ENCODE assay signal across 8 cellular contexts in genomic region chr1:11979453-11979817, GRCh38. TPM values are rescaled to one million over a fixed set of nuclear protein-coding genes. Genes with fewer than 3 reads are reported as not detected.
DNase-seq lines count a peak whose midpoint lies in the region; ATAC-seq, FAIRE-seq and TF ChIP-seq lines count a peak whose summit lies in the region.

No MANE protein-coding gene starts in this region.

- no peak for DNase-seq in body of pancreas
- DNase-seq in HepG2 (ENCODE audit: low spot score), result no peak
- DNase-seq in transverse colon, result no peak
- DNase-seq in medulla oblongata (ENCODE audit: extremely low spot score), result no peak

- intact Hi-C loops in body of pancreas (cut with DNase I) (no loop called here), HepG2 (cut with micrococcal nuclease; ENCODE audit: unreplicated experiment) (loop anchor here (1.0 kb wide), 1 partner anchor 12 kb away; no protein-coding TSS in a partner anchor), transverse colon (cut with DNase I; ENCODE audit: low total_unique reads) (no loop called here)

- H3K4me2 ChIP-seq in HepG2 (ENCODE audit: low read depth, low read length), result peak overlapping the region; percentile 95

- TF ChIP-seq EP300 in HepG2 (IDR thresholded peaks at IDR 0.05; ENCODE audit: low read depth in 2 of 2, low read length in 2 of 2) (no peak), HepG2 (CRISPR knock-in tag; IDR thresholded peaks at IDR 0.05; ENCODE audit: borderline replicate concordance) (no peak), transverse colon (IDR thresholded peaks at IDR 0.05; ENCODE audit: low read depth) (no peak)

- FAIRE-seq in HepG2 (lab: Jason Lieb, UNC), result no peak

- POLR2A ChIA-PET in HepG2 (lab: Yijun Ruan, JAX), result interaction anchor here (0.7 to 3.8 kb wide), 18 partner anchors 10 to 639 kb away, joined by 3 to 107 read pairs (median 7); partner anchors contain the start of genes CLCN6, KIAA2013, MIIP and MTHFR

- CTCF ChIA-PET in HepG2 (lab: Yijun Ruan, JAX; ENCODE audit: low intra/inter-chr PET ratio, low total read pairs), result no interaction called here

- WGBS in body of pancreas, 2 donors, result 44 to 50% methylated on average over 17 of the region's 17 CpGs
- WGBS in HepG2 (ENCODE audit: low lambda C conversion rate), result 6% methylated on average over 15 of the region's 17 CpGs
- 65 to 82% methylated on average over 7 to 17 of the region's 17 CpGs for WGBS in transverse colon (ENCODE audit: low coverage in 1 of 2), 2 donors

- in situ Hi-C loops in HepG2 (cut with HindIII; ENCODE audit: extremely low pct_ligation_motif_present, low pct_unique_long_range_greater_than_20kb), result no loop called here
- in situ Hi-C loops in transverse colon (cut with MboI; ENCODE audit: low pct_ligation_motif_present in 1 of 4, low pct_unique_long_range_greater_than_20kb in 1 of 4, low sequenced_read_pairs in 3 of 4), result no loop called here

- H3K4me3 ChIP-seq in ACC112 (ENCODE audit: low read depth, low read length) (peak overlapping the region; percentile 82), HUES48 (ENCODE audit: low read depth, low read length) (peak overlapping the region; percentile 52), body of pancreas (no peak overlapping the region), HepG2 (replicated peaks in 1 of 3; ENCODE audit: insufficient read depth in 1 of 3, low read depth in 2 of 3, low read length in 3 of 3) (peak overlapping the region; percentile 91 to 98 (median 97)), transverse colon (peak overlapping the region in 3 of 4 donors; percentile 73 to 95 (median 94))

- H4K20me1 ChIP-seq in HepG2 (ENCODE audit: insufficient read depth, low read length), result no peaks in the 10 kb centered on the region; the same call in 1 of the 2 replicates

- TF ChIP-seq POLR2A in body of pancreas (IDR thresholded peaks at IDR 0.05) (no peak), HepG2 (IDR thresholded peaks at IDR 0.05; ENCODE audit: insufficient read depth in 1 of 2, low read depth in 2 of 2, low read length in 2 of 2) (no peak), transverse colon (IDR thresholded peaks at IDR 0.05) (peak; percentile 3)

- peak overlapping the region; percentile 76 for H2AFZ ChIP-seq in ACC112 (ENCODE audit: low read length, unreplicated experiment)
- no peak overlapping the region for H2AFZ ChIP-seq in HepG2 (ENCODE audit: low read length)

- H3K9ac ChIP-seq in HUES48 (ENCODE audit: low read depth, low read length), result peak overlapping the region; percentile 8; the same call in 1 of the 2 replicates
- H3K9ac ChIP-seq in HepG2 (ENCODE audit: insufficient read depth, low read depth, low read length), result peak overlapping the region; percentile 68

- H3K79me2 ChIP-seq in ACC112 (ENCODE audit: control insufficient read depth, insufficient read depth, low read length, unreplicated experiment) (peaks cover 36% of the 10 kb centered on the region), HepG2 (ENCODE audit: insufficient read depth, low read length) (peaks cover 38% of the 10 kb centered on the region)

- peaks cover 32% of the 10 kb centered on the region for H3K4me1 ChIP-seq in ACC112 (ENCODE audit: control insufficient read depth, insufficient read depth, low read length, unreplicated experiment)
- peaks cover 9% of the 10 kb centered on the region; the same call in 1 of the 2 replicates for H3K4me1 ChIP-seq in HUES48 (ENCODE audit: control insufficient read depth, insufficient read depth, low read length)
- H3K4me1 ChIP-seq in body of pancreas, result peaks cover 27% of the 10 kb centered on the region
- H3K4me1 ChIP-seq in HepG2 (ENCODE audit: insufficient read depth, low read length), result peaks cover 50% of the 10 kb centered on the region
- peaks cover 22 to 48% (median 38%) of the 10 kb centered on the region in 4 donors for H3K4me1 ChIP-seq in transverse colon

- no peaks in the 10 kb centered on the region for H3K9me3 ChIP-seq in HUES48 (ENCODE audit: control insufficient read depth, insufficient read depth, low read length)
- no peaks in the 10 kb centered on the region for H3K9me3 ChIP-seq in body of pancreas
- H3K9me3 ChIP-seq in HepG2 (ENCODE audit: low read length), result no peaks in the 10 kb centered on the region
- no peaks in the 10 kb centered on the region for H3K9me3 ChIP-seq in transverse colon

- ATAC-seq in body of pancreas, result peak; percentile 5
- peak; percentile 47 for ATAC-seq in HepG2
- ATAC-seq in GM18498 (IDR thresholded peaks at IDR 0.05; ENCODE audit: unreplicated experiment), result no peak
- ATAC-seq in HG03432 (IDR thresholded peaks at IDR 0.05; ENCODE audit: unreplicated experiment), result no peak

- H3K36me3 ChIP-seq in ACC112 (ENCODE audit: insufficient read depth, low read length), result peaks cover 4% of the 10 kb centered on the region; the same call in 1 of the 2 replicates
- H3K36me3 ChIP-seq in HUES48 (ENCODE audit: control insufficient read depth, insufficient read depth, low read length), result peaks cover 36% of the 10 kb centered on the region
- peaks cover 0 to 12% of the 10 kb centered on the region in 2 donors for H3K36me3 ChIP-seq in body of pancreas (replicated peaks in 1 of 2; ENCODE audit: insufficient read depth in 1 of 2, low read depth in 2 of 2)
- H3K36me3 ChIP-seq in HepG2 (replicated peaks in 1 of 2; ENCODE audit: control insufficient read depth in 1 of 2, insufficient read depth in 2 of 2, low read length in 2 of 2), result peaks cover 10 to 24% of the 10 kb centered on the region in 2 experiments; a peak in 4 of 5 replicates
- H3K36me3 ChIP-seq in transverse colon, result peaks cover 0 to 8% (median 2%) of the 10 kb centered on the region in 4 donors

- TF ChIP-seq CTCF in body of pancreas (IDR thresholded peaks at IDR 0.05) (no peak), HepG2 (CRISPR knock-in tag; IDR thresholded peaks at IDR 0.05) (no peak), transverse colon (IDR thresholded peaks at IDR 0.05) (no peak)

- no peak for TF ChIP-seq RAD21 in HepG2 (CRISPR knock-in tag; IDR thresholded peaks at IDR 0.05)

- H3K27ac ChIP-seq in ACC112 (ENCODE audit: low read depth, low read length) (peak overlapping the region; percentile 77), HUES48 (ENCODE audit: low read depth, low read length) (peak overlapping the region; percentile 91), body of pancreas (peak overlapping the region; percentile 77 to 96 (median 95)), HepG2 (ENCODE audit: extremely low read length, insufficient read depth, low read length) (peak overlapping the region; percentile 81), transverse colon (peak overlapping the region; percentile 96 to 97 (median 96))

- BruUV-seq in HepG2 (replicated peaks; lab: Mats Ljungman, UMichigan), result TSS peak; percentile 92

- H3K27me3 ChIP-seq in ACC112 (ENCODE audit: insufficient read depth, low read length) (no peaks in the 10 kb centered on the region), HUES48 (ENCODE audit: control insufficient read depth, insufficient read depth, low read length) (no peaks in the 10 kb centered on the region), body of pancreas (no peaks in the 10 kb centered on the region), HepG2 (ENCODE audit: control insufficient read depth in 1 of 2, insufficient read depth in 2 of 2, low read length in 2 of 2) (peaks cover 0 to 3% of the 10 kb centered on the region in 2 experiments; a peak in 1 of 5 replicates), transverse colon (no peaks in the 10 kb centered on the region)

RNA-seq across cellular contexts. Expression of gene MFN2, which starts 0.8 kb away (rescaled TPM):
- 10 to 100 TPM; 20.1 to 20.8 TPM for total RNA-seq in body of pancreas
- total RNA-seq in HepG2 (2016; rRNA removed; fragmentation: Illumina TruSeq; extraction: Trizol), result 60.9 and 76.3 TPM in 2 replicates
- 7.7 and 8.0 TPM in 2 replicates for total RNA-seq in HepG2 (2016; cell fraction: cytosol; rRNA removed; fragmentation: Illumina TruSeq; extraction: Trizol; ENCODE audit: low read depth)
- 61.5 and 70.2 TPM in 2 replicates for total RNA-seq in HepG2 (2016; cell fraction: insoluble cytoplasmic fraction; rRNA removed; fragmentation: Illumina TruSeq; extraction: Trizol)
- 31.8 and 32.8 TPM in 2 replicates for total RNA-seq in HepG2 (2016; cell fraction: membrane; rRNA removed; fragmentation: Illumina TruSeq; extraction: Trizol)
- 38.7 and 39.7 TPM in 2 replicates for total RNA-seq in HepG2 (2016; cell fraction: nucleus; rRNA removed; fragmentation: Illumina TruSeq; extraction: Trizol)
- polyA plus RNA-seq in HepG2 (2011; rRNA removed), result 38.7 and 41.0 TPM in 2 replicates
- 31.7 and 32.9 TPM in 2 replicates for polyA plus RNA-seq in HepG2 (2011; cell fraction: cytosol; rRNA removed)
- polyA plus RNA-seq in HepG2 (2011; cell fraction: nucleus; rRNA removed), result 49.1 and 52.9 TPM in 2 replicates
- polyA plus RNA-seq in HepG2 (2012), result 42.4 and 55.4 TPM in 2 replicates
- 4.0 and 4.2 TPM in 2 replicates for polyA plus RNA-seq in HepG2 (2016; cell fraction: cytosol; fragmentation: Illumina TruSeq; extraction: Trizol; ENCODE audit: low read depth)
- 52.2 and 60.5 TPM in 2 replicates for polyA plus RNA-seq in HepG2 (2016; cell fraction: insoluble cytoplasmic fraction; fragmentation: Illumina TruSeq; extraction: Trizol; ENCODE audit: low read depth)
- polyA plus RNA-seq in HepG2 (2016; cell fraction: membrane; fragmentation: Illumina TruSeq; extraction: Trizol; ENCODE audit: low read depth), result 14.0 and 14.3 TPM in 2 replicates
- polyA plus RNA-seq in HepG2 (2016; cell fraction: nucleus; fragmentation: Illumina TruSeq; extraction: Trizol; ENCODE audit: insufficient read depth, low read depth), result 45.1 and 48.2 TPM in 2 replicates
- 83.9 and 88.4 TPM in 2 replicates for polyA minus RNA-seq in HepG2 (2011; rRNA and poly(A)+ RNA removed; ENCODE audit: low replicate concordance)
- polyA minus RNA-seq in HepG2 (2011; cell fraction: cytosol; rRNA and poly(A)+ RNA removed), result 26.6 and 33.4 TPM in 2 replicates
- 22.5 and 40.8 TPM in 2 replicates for polyA minus RNA-seq in HepG2 (2011; cell fraction: nucleus; rRNA and poly(A)+ RNA removed)
- 10 to 100 TPM; 72.1 to 92.8 (median 75.6) TPM for total RNA-seq in transverse colon

RNA-seq across cellular contexts. Expression of gene MIIP, which starts 39.9 kb away (rescaled TPM):
- 10 to 100 TPM; 23.7 to 25.9 TPM for total RNA-seq in body of pancreas
- 23.6 and 35.2 TPM in 2 replicates for total RNA-seq in HepG2 (2016; rRNA removed; fragmentation: Illumina TruSeq; extraction: Trizol)
- 52.3 and 57.6 TPM in 2 replicates for total RNA-seq in HepG2 (2016; cell fraction: cytosol; rRNA removed; fragmentation: Illumina TruSeq; extraction: Trizol; ENCODE audit: low read depth)
- total RNA-seq in HepG2 (2016; cell fraction: insoluble cytoplasmic fraction; rRNA removed; fragmentation: Illumina TruSeq; extraction: Trizol), result 21.8 and 38.2 TPM in 2 replicates
- 42.3 and 49.9 TPM in 2 replicates for total RNA-seq in HepG2 (2016; cell fraction: membrane; rRNA removed; fragmentation: Illumina TruSeq; extraction: Trizol)
- 27.2 and 31.9 TPM in 2 replicates for total RNA-seq in HepG2 (2016; cell fraction: nucleus; rRNA removed; fragmentation: Illumina TruSeq; extraction: Trizol)
- 23.0 and 31.1 TPM in 2 replicates for polyA plus RNA-seq in HepG2 (2011; rRNA removed)
- 11.2 and 20.9 TPM in 2 replicates for polyA plus RNA-seq in HepG2 (2011; cell fraction: cytosol; rRNA removed)
- polyA plus RNA-seq in HepG2 (2011; cell fraction: nucleus; rRNA removed), result 166 and 217 TPM in 2 replicates
- polyA plus RNA-seq in HepG2 (2012), result 9.1 and 20.3 TPM in 2 replicates
- 34.0 and 38.2 TPM in 2 replicates for polyA plus RNA-seq in HepG2 (2016; cell fraction: cytosol; fragmentation: Illumina TruSeq; extraction: Trizol; ENCODE audit: low read depth)
- 17.3 and 17.8 TPM in 2 replicates for polyA plus RNA-seq in HepG2 (2016; cell fraction: insoluble cytoplasmic fraction; fragmentation: Illumina TruSeq; extraction: Trizol; ENCODE audit: low read depth)
- 27.7 and 34.3 TPM in 2 replicates for polyA plus RNA-seq in HepG2 (2016; cell fraction: membrane; fragmentation: Illumina TruSeq; extraction: Trizol; ENCODE audit: low read depth)
- polyA plus RNA-seq in HepG2 (2016; cell fraction: nucleus; fragmentation: Illumina TruSeq; extraction: Trizol; ENCODE audit: insufficient read depth, low read depth), result 63.8 and 70.7 TPM in 2 replicates
- 17.1 and 28.4 TPM in 2 replicates for polyA minus RNA-seq in HepG2 (2011; rRNA and poly(A)+ RNA removed; ENCODE audit: low replicate concordance)
- polyA minus RNA-seq in HepG2 (2011; cell fraction: cytosol; rRNA and poly(A)+ RNA removed), result 6.1 and 8.6 TPM in 2 replicates
- polyA minus RNA-seq in HepG2 (2011; cell fraction: nucleus; rRNA and poly(A)+ RNA removed), result 11.1 and 14.7 TPM in 2 replicates
- total RNA-seq in transverse colon, result 10 to 100 TPM; 24.4 to 33.6 (median 27.7) TPM

RNA-seq across cellular contexts. Expression of gene PLOD1, which starts 44.9 kb away (rescaled TPM):
- 10 to 100 TPM; 30.9 to 39.6 TPM for total RNA-seq in body of pancreas
- total RNA-seq in HepG2 (2016; rRNA removed; fragmentation: Illumina TruSeq; extraction: Trizol), result 31.0 and 70.1 TPM in 2 replicates
- 8.1 and 9.3 TPM in 2 replicates for total RNA-seq in HepG2 (2016; cell fraction: cytosol; rRNA removed; fragmentation: Illumina TruSeq; extraction: Trizol; ENCODE audit: low read depth)
- 23.8 and 71.6 TPM in 2 replicates for total RNA-seq in HepG2 (2016; cell fraction: insoluble cytoplasmic fraction; rRNA removed; fragmentation: Illumina TruSeq; extraction: Trizol)
- total RNA-seq in HepG2 (2016; cell fraction: membrane; rRNA removed; fragmentation: Illumina TruSeq; extraction: Trizol), result 22.0 and 25.0 TPM in 2 replicates
- total RNA-seq in HepG2 (2016; cell fraction: nucleus; rRNA removed; fragmentation: Illumina TruSeq; extraction: Trizol), result 69.1 and 83.4 TPM in 2 replicates
- polyA plus RNA-seq in HepG2 (2011; rRNA removed), result 318 and 361 TPM in 2 replicates
- 268 and 334 TPM in 2 replicates for polyA plus RNA-seq in HepG2 (2011; cell fraction: cytosol; rRNA removed)
- 289 and 340 TPM in 2 replicates for polyA plus RNA-seq in HepG2 (2011; cell fraction: nucleus; rRNA removed)
- 213 and 215 TPM in 2 replicates for polyA plus RNA-seq in HepG2 (2012)
- polyA plus RNA-seq in HepG2 (2016; cell fraction: cytosol; fragmentation: Illumina TruSeq; extraction: Trizol; ENCODE audit: low read depth), result 10.1 and 11.2 TPM in 2 replicates
- 27.4 and 35.7 TPM in 2 replicates for polyA plus RNA-seq in HepG2 (2016; cell fraction: insoluble cytoplasmic fraction; fragmentation: Illumina TruSeq; extraction: Trizol; ENCODE audit: low read depth)
- 15.6 and 19.4 TPM in 2 replicates for polyA plus RNA-seq in HepG2 (2016; cell fraction: membrane; fragmentation: Illumina TruSeq; extraction: Trizol; ENCODE audit: low read depth)
- 135 and 151 TPM in 2 replicates for polyA plus RNA-seq in HepG2 (2016; cell fraction: nucleus; fragmentation: Illumina TruSeq; extraction: Trizol; ENCODE audit: insufficient read depth, low read depth)
- 131 and 463 TPM in 2 replicates for polyA minus RNA-seq in HepG2 (2011; rRNA and poly(A)+ RNA removed; ENCODE audit: low replicate concordance)
- polyA minus RNA-seq in HepG2 (2011; cell fraction: cytosol; rRNA and poly(A)+ RNA removed), result 175 and 181 TPM in 2 replicates
- polyA minus RNA-seq in HepG2 (2011; cell fraction: nucleus; rRNA and poly(A)+ RNA removed), result 85.1 and 85.4 TPM in 2 replicates
- total RNA-seq in transverse colon, result 10 to 100 TPM; 28.8 to 56.3 (median 41.2) TPM

RNA-seq across cellular contexts. Expression of gene KIAA2013, which starts 53.2 kb away (rescaled TPM):
- 10 to 100 TPM; 67.7 to 87.0 TPM for total RNA-seq in body of pancreas
- 47.7 and 76.0 TPM in 2 replicates for total RNA-seq in HepG2 (2016; rRNA removed; fragmentation: Illumina TruSeq; extraction: Trizol)
- total RNA-seq in HepG2 (2016; cell fraction: cytosol; rRNA removed; fragmentation: Illumina TruSeq; extraction: Trizol; ENCODE audit: low read depth), result 39.0 and 40.3 TPM in 2 replicates
- 45.3 and 75.8 TPM in 2 replicates for total RNA-seq in HepG2 (2016; cell fraction: insoluble cytoplasmic fraction; rRNA removed; fragmentation: Illumina TruSeq; extraction: Trizol)
- 84.9 and 91.5 TPM in 2 replicates for total RNA-seq in HepG2 (2016; cell fraction: membrane; rRNA removed; fragmentation: Illumina TruSeq; extraction: Trizol)
- total RNA-seq in HepG2 (2016; cell fraction: nucleus; rRNA removed; fragmentation: Illumina TruSeq; extraction: Trizol), result 48.8 and 56.1 TPM in 2 replicates
- 141 and 163 TPM in 2 replicates for polyA plus RNA-seq in HepG2 (2011; rRNA removed)
- polyA plus RNA-seq in HepG2 (2011; cell fraction: cytosol; rRNA removed), result 151 and 283 TPM in 2 replicates
- polyA plus RNA-seq in HepG2 (2011; cell fraction: nucleus; rRNA removed), result 137 and 147 TPM in 2 replicates
- polyA plus RNA-seq in HepG2 (2012), result 61.9 and 67.1 TPM in 2 replicates
- 45.1 and 45.9 TPM in 2 replicates for polyA plus RNA-seq in HepG2 (2016; cell fraction: cytosol; fragmentation: Illumina TruSeq; extraction: Trizol; ENCODE audit: low read depth)
- polyA plus RNA-seq in HepG2 (2016; cell fraction: insoluble cytoplasmic fraction; fragmentation: Illumina TruSeq; extraction: Trizol; ENCODE audit: low read depth), result 53.5 and 55.6 TPM in 2 replicates
- polyA plus RNA-seq in HepG2 (2016; cell fraction: membrane; fragmentation: Illumina TruSeq; extraction: Trizol; ENCODE audit: low read depth), result 73.8 and 79.8 TPM in 2 replicates
- polyA plus RNA-seq in HepG2 (2016; cell fraction: nucleus; fragmentation: Illumina TruSeq; extraction: Trizol; ENCODE audit: insufficient read depth, low read depth), result 92.2 and 94.4 TPM in 2 replicates
- polyA minus RNA-seq in HepG2 (2011; rRNA and poly(A)+ RNA removed; ENCODE audit: low replicate concordance), result 68.1 and 270 TPM in 2 replicates
- 85.2 and 94.3 TPM in 2 replicates for polyA minus RNA-seq in HepG2 (2011; cell fraction: cytosol; rRNA and poly(A)+ RNA removed)
- polyA minus RNA-seq in HepG2 (2011; cell fraction: nucleus; rRNA and poly(A)+ RNA removed), result 25.0 and 28.0 TPM in 2 replicates
- 100 to 1,000 TPM; 140 to 265 (median 201) TPM for total RNA-seq in transverse colon

Comparison
In these comparisons a context has a peak if more than half of its experiments do, and no peak if none do; other contexts are left out.
1. H3K4me3 ChIP-seq: peak in ACC112 (single experiment), HUES48 (single experiment), HepG2 (3 of 3) and transverse colon (3 of 4); none in body of pancreas (0 of 2).
2. ATAC-seq: peak in body of pancreas (single experiment) and HepG2 (single experiment); none in GM18498 (single experiment) and HG03432 (single experiment).
3. Peak in every context shown above with its lines, with median percentiles within 50 percentile points of each other: H3K27ac ChIP-seq.